In genomic region chr2:120560330-120560729, GRCh38 we compare ENCODE assay signal across 28 cellular contexts.
"Had no signal": no experiment of that assay in that cellular context is flagged by ENCODE, and none has a peak within 500 bp of the region (broad histone marks: within the 10 kb centered on the region; RNA-seq: fewer than 3 reads in every experiment).

No MANE protein-coding gene starts in this region.

- DNase-seq: activated CD4-positive, alpha-beta T cell treated with anti-CD3 and anti-CD28 coated beads for 36 hours; activated CD4-positive, CD25-positive, alpha-beta regulatory T cell; activated CD8-positive, alpha-beta T cell treated with anti-CD3 and anti-CD28 coated beads, Interleukin-2, amount 10 ng/mL, durations not matched to agents 7 days and 5 days; activated naive CD4-positive, alpha-beta T cell; activated T-cell treated with anti-CD3 and anti-CD28 coated beads for 4 hours; activated T-cell treated with anti-CD3 and anti-CD28 coated beads, Interleukin-2, amount 50 U/mL, for 72 hours; adrenal gland; central memory CD4-positive, alpha-beta T cell; endodermal cell; foreskin melanocyte; left lung; naive B cell; nephron progenitor cell; psoas muscle; stimulated activated CD4-positive, alpha-beta T cell treated with anti-CD3 and anti-CD28 coated beads, Interleukin-4, amount 100 ng/mL, for 1 hour; stimulated activated naive CD8-positive, alpha-beta T cell treated with anti-CD3 and anti-CD28 coated beads, Interleukin-15, Interleukin-2, amounts not matched to agents 100 U/mL and 50 U/mL, for 24 hours; T-helper 1 cell; testis; transverse colon; uterus had no signal

- H3K9me3 Mint-ChIP-seq: activated T-cell treated with anti-CD3 and anti-CD28 coated beads, Interleukin-2, amount 50 U/mL, for 72 hours; dendritic cell treated with granulocyte-macrophage colony-stimulating factor and Interleukin-4, amounts not matched to agents 40 ng/mL and 50 ng/mL, for 4 days; endodermal cell; T-helper 2 cell treated with Interferon-gamma antibody and Interleukin-4, amounts not matched to agents 5 μg/mL and 100 μg/mL, for 36 hours had no signal

- H3K4me1 Mint-ChIP-seq: activated CD4-positive, alpha-beta T cell treated with anti-CD3 and anti-CD28 coated beads for 36 hours; naive B cell had no signal

- H3K36me3 Mint-ChIP-seq: activated naive CD8-positive, alpha-beta T cell; brain; naive B cell had no signal

- FAIRE-seq: islet of Langerhans had no signal

- H2AFZ ChIP-seq: parathyroid adenoma had no signal

- H3K79me2 ChIP-seq: parathyroid adenoma had no signal

- H3K27me3 Mint-ChIP-seq: activated naive CD8-positive, alpha-beta T cell had no signal

- H3K36me3 ChIP-seq: adrenal gland, esophagus muscularis mucosa, left lung, transverse colon, uterus had no signal

- H3K9ac ChIP-seq: parathyroid adenoma had no signal

- H3K4me3 Mint-ChIP-seq: activated CD4-positive, alpha-beta T cell treated with anti-CD3 and anti-CD28 coated beads for 36 hours; activated CD8-positive, alpha-beta T cell treated with anti-CD3 and anti-CD28 coated beads, Interleukin-2, amount 10 ng/mL, durations not matched to agents 7 days and 5 days; activated naive CD8-positive, alpha-beta T cell; activated T-cell treated with anti-CD3 and anti-CD28 coated beads, Interleukin-2, amount 50 U/mL, for 72 hours; brain; dendritic cell treated with granulocyte-macrophage colony-stimulating factor and Interleukin-4, amounts not matched to agents 40 ng/mL and 50 ng/mL, for 4 days; endodermal cell; naive B cell; nephron progenitor cell; T-helper 2 cell treated with Interferon-gamma antibody and Interleukin-4, amounts not matched to agents 5 μg/mL and 100 μg/mL, for 36 hours had no signal

- H3K27me3 ChIP-seq: adrenal gland, esophagus muscularis mucosa, left lung, testis, uterus had no signal

- ATAC-seq: activated CD4-positive, alpha-beta T cell treated with anti-CD3 and anti-CD28 coated beads for 36 hours; activated CD8-positive, alpha-beta T cell treated with anti-CD3 and anti-CD28 coated beads, Interleukin-2, amount 10 ng/mL, durations not matched to agents 7 days and 5 days; activated T-cell treated with anti-CD3 and anti-CD28 coated beads, Interleukin-2, amount 50 U/mL, for 72 hours; left lung; stimulated activated naive CD8-positive, alpha-beta T cell treated with anti-CD3 and anti-CD28 coated beads, Interleukin-15, Interleukin-2, amounts not matched to agents 100 U/mL and 50 U/mL, for 24 hours had no signal

- H3K9me3 ChIP-seq: adrenal gland, esophagus muscularis mucosa, left lung, psoas muscle, testis, transverse colon, uterus had no signal

- H3K4me1 ChIP-seq: adrenal gland, left lung, parathyroid adenoma, psoas muscle, testis, uterus had no signal

- H3K4me3 ChIP-seq: adrenal gland, esophagus muscularis mucosa, left lung, lung, psoas muscle, testis, transverse colon, uterus had no signal

- H3K27ac Mint-ChIP-seq: activated CD4-positive, alpha-beta T cell treated with anti-CD3 and anti-CD28 coated beads for 36 hours; activated CD8-positive, alpha-beta T cell treated with anti-CD3 and anti-CD28 coated beads, Interleukin-2, amount 10 ng/mL, durations not matched to agents 7 days and 5 days; activated naive CD8-positive, alpha-beta T cell; activated T-cell treated with anti-CD3 and anti-CD28 coated beads, Interleukin-2, amount 50 U/mL, for 72 hours; dendritic cell treated with granulocyte-macrophage colony-stimulating factor and Interleukin-4, amounts not matched to agents 40 ng/mL and 50 ng/mL, for 4 days; endodermal cell; naive B cell; nephron progenitor cell; T-helper 2 cell treated with Interferon-gamma antibody and Interleukin-4, amounts not matched to agents 5 μg/mL and 100 μg/mL, for 36 hours had no signal

- H3K27ac ChIP-seq: adrenal gland, esophagus muscularis mucosa, parathyroid adenoma, psoas muscle, testis, transverse colon, uterus had no signal
